Comparison of ENCODE assay signal across 8 cellular contexts in the genomic region with DNA sequence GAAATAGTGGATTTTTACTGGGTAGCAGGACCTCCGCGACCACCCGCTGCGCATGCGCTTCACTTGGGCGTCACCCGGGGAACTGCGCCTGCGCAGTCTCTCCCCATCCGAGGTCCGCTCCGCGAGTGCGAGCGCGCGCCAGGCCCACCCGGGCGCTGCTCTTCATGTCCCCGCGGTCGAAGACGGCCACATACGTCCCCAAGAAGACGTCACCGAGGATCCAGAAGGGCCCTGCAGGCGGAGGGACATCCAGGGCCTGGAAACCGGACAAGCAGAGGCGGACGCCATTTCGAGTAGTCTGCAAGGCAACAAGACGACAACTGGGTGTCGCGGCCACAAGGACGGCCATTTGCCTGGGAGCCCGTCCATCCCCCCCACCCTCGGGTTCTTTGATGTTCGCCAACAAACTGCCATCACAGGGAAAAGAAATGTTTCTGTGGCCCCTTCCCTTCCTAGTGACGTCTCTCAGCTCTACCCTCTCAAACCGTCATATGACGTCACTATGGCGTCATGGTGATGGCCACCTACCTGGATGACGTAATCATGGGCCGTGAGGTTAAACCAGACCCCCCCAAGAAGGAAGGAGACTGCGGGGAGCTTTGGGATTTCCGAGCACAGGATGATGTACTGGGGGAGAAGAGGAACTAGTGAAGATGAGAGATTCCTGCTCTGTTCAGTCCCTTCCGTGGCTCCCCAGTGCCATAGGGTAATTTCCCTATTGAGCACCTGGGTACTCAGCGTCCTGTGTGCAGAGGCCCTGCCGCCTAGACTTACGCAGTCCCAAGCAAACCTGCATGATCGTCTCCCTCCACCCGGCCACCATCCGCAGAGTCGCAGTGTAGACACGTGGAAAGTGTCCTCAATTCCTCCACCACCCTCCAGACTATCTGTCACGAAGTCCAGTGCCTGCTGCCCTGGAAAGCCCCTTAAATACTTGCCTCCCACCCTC. TPM values are rescaled to one million over a fixed set of nuclear protein-coding genes. Genes with fewer than 3 reads are reported as not detected.
DNase-seq lines count a peak whose midpoint lies in the region; ATAC-seq and TF ChIP-seq lines count a peak whose summit lies in the region.

No MANE protein-coding gene starts in this region.

- no peak for TF ChIP-seq CTCF in mammary epithelial cell (conservative IDR thresholded peaks at IDR 0.05 in 1 of 2, IDR thresholded peaks at IDR 0.05 in 1 of 2; ENCODE audit: extremely low read depth in 1 of 2, insufficient read depth in 1 of 2, low read depth in 1 of 2, low read length in 2 of 2)
- TF ChIP-seq CTCF in omental fat pad (IDR thresholded peaks at IDR 0.05), result no peak

- WGBS in mammary epithelial cell (ENCODE audit: low coverage, missing lambda C conversion rate), result 28% methylated on average over 28 of the region's 56 CpGs

- H3K9me3 ChIP-seq in mammary epithelial cell (replicated peaks; ENCODE audit: insufficient read depth, low read length), result no peaks in the 10 kb centered on the region

- peak; percentile 39 for ATAC-seq in HG02885 (IDR thresholded peaks at IDR 0.05; ENCODE audit: poor library complexity, unreplicated experiment)
- no peak for ATAC-seq in omental fat pad (ENCODE audit: low FRiP score)
- ATAC-seq in GM21723 (IDR thresholded peaks at IDR 0.05; ENCODE audit: unreplicated experiment), result no peak

- CTCF ChIA-PET in mammary epithelial cell (lab: Charles Lee; ENCODE audit: low non-redundant PET), result no interaction called here

- no peaks in the 10 kb centered on the region for H3K79me2 ChIP-seq in mammary epithelial cell (ENCODE audit: insufficient read depth, low read length)

- no peaks in the 10 kb centered on the region for H3K27me3 ChIP-seq in mammary epithelial cell (ENCODE audit: insufficient read depth, low read length)

- no peak overlapping the region for H3K9ac ChIP-seq in mammary epithelial cell (ENCODE audit: insufficient read depth, low read length)

- in situ Hi-C loops in mammary epithelial cell (cut with MboI; ENCODE audit: low sequenced_read_pairs in 2 of 2), result no loop called here

- intact Hi-C loops in mammary epithelial cell (cut with micrococcal nuclease), result no loop called here

- peak overlapping the region; percentile 94 for H2AFZ ChIP-seq in mammary epithelial cell (ENCODE audit: low read depth, low read length)

- no peaks in the 10 kb centered on the region for H3K36me3 ChIP-seq in mammary epithelial cell (ENCODE audit: insufficient read depth, low read length)

- peak overlapping the region; percentile 32 to 64 (median 47) for H3K4me3 ChIP-seq in mammary epithelial cell (replicated peaks in 1 of 3; ENCODE audit: insufficient read depth in 1 of 3, low read depth in 2 of 3, low read length in 3 of 3)

- BruUV-seq in mammary epithelial cell (replicated peaks; lab: Mats Ljungman, UMichigan), result no TSS peak

- peak overlapping the region; percentile 76 for H3K4me2 ChIP-seq in mammary epithelial cell (ENCODE audit: insufficient read depth, low read depth, low read length)

- DNase-seq in AG08396 (ENCODE audit: low spot score) (peak; percentile 90), UCSD-AML1 (lab: John Stamatoyannopoulos, UW; ENCODE audit: unreplicated experiment) (peak; percentile 88), mammary epithelial cell (no peak), medulla oblongata (ENCODE audit: extremely low spot score) (peak; percentile 73), omental fat pad (ENCODE audit: low spot score) (no peak)
- peak; percentile 66 to 67 for DNase-seq in stimulated activated CD8-positive, alpha-beta memory T cell treated with anti-CD3 and anti-CD28 coated beads, Interleukin-2, amount 100 ng/mL, for 48 hours (ENCODE audit: low read depth in 2 of 2)

- no peak overlapping the region for H3K27ac ChIP-seq in mammary epithelial cell (ENCODE audit: insufficient read depth, low read depth, low read length)

- peaks cover 6% of the 10 kb centered on the region for H3K4me1 ChIP-seq in mammary epithelial cell (ENCODE audit: insufficient read depth, low read length)

- dilution Hi-C loops in mammary epithelial cell (cut with HindIII; ENCODE audit: low sequenced_read_pairs), result no loop called here

- no peaks in the 10 kb centered on the region for H4K20me1 ChIP-seq in mammary epithelial cell (ENCODE audit: insufficient read depth, low read length)

RNA-seq across cellular contexts. Expression of a gene that starts 6.7 kb away (rescaled TPM):
- total RNA-seq in mammary epithelial cell (1 to 10 TPM in 1 of 2 donors, under 1 TPM in 1; 0.75 to 1.3 TPM), omental fat pad (1 to 10 TPM in 2 of 4 donors, not detected in 2; 1.3 TPM)
- polyA plus RNA-seq in mammary epithelial cell, result 0.24 TPM
- not detected for polyA minus RNA-seq in mammary epithelial cell

RNA-seq across cellular contexts. Expression of a gene that starts 17.5 kb away (rescaled TPM):
- total RNA-seq in mammary epithelial cell (10 to 100 TPM; 53.8 to 65.5 TPM), omental fat pad (10 to 100 TPM; 73.5 to 93.5 (median 82.0) TPM)
- polyA plus RNA-seq in mammary epithelial cell, result 33.4 TPM
- 11.7 TPM for polyA minus RNA-seq in mammary epithelial cell

RNA-seq across cellular contexts. Expression of a gene that starts 25.4 kb away (rescaled TPM):
- total RNA-seq in mammary epithelial cell (10 to 100 TPM; 16.3 to 49.8 TPM), omental fat pad (10 to 100 TPM; 10.0 to 17.2 (median 11.7) TPM)
- polyA plus RNA-seq in mammary epithelial cell, result 31.7 TPM
- 20.7 TPM for polyA minus RNA-seq in mammary epithelial cell

RNA-seq across cellular contexts. Expression of a gene that starts 29.6 kb away (rescaled TPM):
- under 1 TPM; 0.09 to 0.67 TPM for total RNA-seq in mammary epithelial cell
- not detected for polyA plus RNA-seq in mammary epithelial cell
- not detected for polyA minus RNA-seq in mammary epithelial cell
- under 1 TPM; 0.28 to 0.72 (median 0.31) TPM for total RNA-seq in omental fat pad

RNA-seq across cellular contexts. Expression of a gene that starts 60.0 kb away (rescaled TPM):
- total RNA-seq in mammary epithelial cell, result not detected
- polyA plus RNA-seq in mammary epithelial cell, result 0.06 TPM
- polyA minus RNA-seq in mammary epithelial cell, result not detected
- under 1 TPM in 1 of 4 donors, not detected in 3; 0.37 TPM for total RNA-seq in omental fat pad

Comparison
In these comparisons a context has a peak if more than half of its experiments do, and no peak if none do; other contexts are left out.
1. DNase-seq: peak in AG08396 (single experiment), UCSD-AML1 (single experiment), medulla oblongata (single experiment) and stimulated activated CD8-positive, alpha-beta memory T cell treated with anti-CD3 and anti-CD28 coated beads, Interleukin-2, amount 100 ng/mL, for 48 hours (2 of 2); none in mammary epithelial cell (single experiment) and omental fat pad (single experiment).